In genomic region chr22:41048345-41048744, GRCh38 we compare ENCODE assay signal across 8 cellular contexts. TPM values are rescaled to one million over a fixed set of nuclear protein-coding genes. Genes with fewer than 3 reads are reported as not detected.
DNase-seq lines count a peak whose midpoint lies in the region; ATAC-seq, FAIRE-seq and TF ChIP-seq lines count a peak whose summit lies in the region.
"Not testable (repeated sequence)": the region's sequence is repeated elsewhere in the genome, so short reads cannot be mapped to it uniquely, and the experiment has no call there.

No MANE protein-coding gene starts in this region.

- not testable (repeated sequence) for ATAC-seq in heart right ventricle

- not testable (repeated sequence) for H3K9me3 ChIP-seq in HEK293 (ENCODE audit: control insufficient read depth, insufficient read depth, low read depth, low read length); astrocyte (ENCODE audit: insufficient read depth, low read depth, low read length); heart right ventricle; muscle layer of colon (ENCODE audit: low read length); prostate gland; stomach; vagina

- TF ChIP-seq CTCF in HEK293 (tag by site-specific recombination; IDR thresholded peaks at IDR 0.05); astrocyte (IDR thresholded peaks at IDR 0.05; ENCODE audit: insufficient read depth, low read depth, low read length); epithelial cell of proximal tubule (conservative IDR thresholded peaks at IDR 0.05; ENCODE audit: low read depth, low read length); heart right ventricle (IDR thresholded peaks at IDR 0.05); prostate gland (IDR thresholded peaks at IDR 0.05); stomach (IDR thresholded peaks at IDR 0.05); vagina (IDR thresholded peaks at IDR 0.05): not testable (repeated sequence)

- POLR2A ChIA-PET in HEK293 (lab: Yijun Ruan, JAX), result interaction anchor here (0.7 to 1.7 kb wide), 3 partner anchors 12 to 394 kb away, joined by 4 to 12 read pairs (median 7); no protein-coding TSS in a partner anchor

- FAIRE-seq in astrocyte (lab: Jason Lieb, UNC), result not testable (repeated sequence)

- H3K9me3 Mint-ChIP-seq in astrocyte (ENCODE audit: unreplicated experiment), result not testable (repeated sequence)

- not testable (repeated sequence) for H3K27me3 Mint-ChIP-seq in astrocyte (ENCODE audit: low read depth, unreplicated experiment)

- H3K27ac ChIP-seq in HEK293 (ENCODE audit: extremely low read depth, low read depth, low read length); astrocyte (ENCODE audit: low read depth, low read length): not testable (repeated sequence)
- H3K27ac ChIP-seq in heart right ventricle (peak overlapping the region in 8 of 10 donors; percentile 26 to 79 (median 55)), muscle layer of colon (ENCODE audit: low read depth, low read length) (peak overlapping the region; percentile 45), prostate gland (peak overlapping the region; percentile 27), stomach (peak overlapping the region in 4 of 5 donors; percentile 3 to 60 (median 43)), vagina (peak overlapping the region; percentile 18)

- 89 to 91% methylated on average over 12 of the region's 12 CpGs for WGBS in heart right ventricle, 2 donors
- WGBS in prostate gland, result 87% methylated on average over 12 of the region's 12 CpGs
- 86 to 98% (median 87%) methylated on average over 12 of the region's 12 CpGs for WGBS in stomach, 5 donors

- H3K79me2 ChIP-seq in astrocyte (ENCODE audit: insufficient read depth, low read length), result not testable (repeated sequence)

- not testable (repeated sequence) for H3K4me1 ChIP-seq in HEK293 (ENCODE audit: control insufficient read depth, insufficient read depth, low read length); prostate gland (replicated peaks); vagina
- peaks cover 11% of the 10 kb centered on the region for H3K4me1 ChIP-seq in astrocyte (ENCODE audit: insufficient read depth, low read length)
- H3K4me1 ChIP-seq in heart right ventricle, result peaks cover 0 to 32% (median 12%) of the 10 kb centered on the region in 9 donors
- H3K4me1 ChIP-seq in muscle layer of colon (ENCODE audit: insufficient read depth, low read length), result peaks cover 18% of the 10 kb centered on the region
- H3K4me1 ChIP-seq in stomach, result peaks cover 0 to 21% (median 9%) of the 10 kb centered on the region in 4 donors

- not testable (repeated sequence) for H3K27ac Mint-ChIP-seq in astrocyte (ENCODE audit: unreplicated experiment)

- H3K4me1 Mint-ChIP-seq in astrocyte (ENCODE audit: low read depth, unreplicated experiment), result peaks cover 10% of the 10 kb centered on the region

- H3K4me3 ChIP-seq in HEK293 (ENCODE audit: low read depth, low read length); astrocyte (ENCODE audit: insufficient read depth, low read depth, low read length); prostate gland: not testable (repeated sequence)
- H3K4me3 ChIP-seq in epithelial cell of proximal tubule (ENCODE audit: low read depth, low read length), result peak overlapping the region; percentile 38
- H3K4me3 ChIP-seq in heart right ventricle, result peak overlapping the region in 6 of 10 donors; percentile 31 to 43 (median 37)
- peak overlapping the region; percentile 7 to 62 for H3K4me3 ChIP-seq in muscle layer of colon (ENCODE audit: low read depth in 1 of 2, low read length in 2 of 2)
- peak overlapping the region; percentile 13 to 26 (median 22) for H3K4me3 ChIP-seq in stomach
- H3K4me3 ChIP-seq in vagina, result peak overlapping the region; percentile 8 to 14

- H3K27me3 ChIP-seq in astrocyte (ENCODE audit: insufficient read depth, low read length); heart right ventricle; muscle layer of colon (ENCODE audit: control insufficient read depth in 1 of 2, insufficient read depth in 2 of 2, low read length in 2 of 2); prostate gland (replicated peaks; ENCODE audit: insufficient read depth); stomach; vagina: not testable (repeated sequence)

- not testable (repeated sequence) for TF ChIP-seq POLR2A in prostate gland (IDR thresholded peaks at IDR 0.05); stomach (IDR thresholded peaks at IDR 0.05); vagina (IDR thresholded peaks at IDR 0.05)

- not testable (repeated sequence) for H2AFZ ChIP-seq in astrocyte (ENCODE audit: low read depth, low read length)

- not testable (repeated sequence) for H3K9ac ChIP-seq in astrocyte (ENCODE audit: low read length)
- peak overlapping the region; percentile 45 for H3K9ac ChIP-seq in muscle layer of colon (ENCODE audit: low read length)

- peak overlapping the region; percentile 73 for H3K4me2 ChIP-seq in astrocyte (ENCODE audit: low read length)

- intact Hi-C loops in heart right ventricle (cut with DNase I); prostate gland (cut with DNase I); stomach (cut with DNase I; ENCODE audit: low total_unique reads); vagina (cut with DNase I): not testable (repeated sequence)

- DNase-seq in astrocyte (ENCODE audit: low read depth); epithelial cell of proximal tubule (ENCODE audit: low read depth); heart right ventricle; prostate gland (ENCODE audit: low spot score); stomach; vagina (ENCODE audit: extremely low spot score in 2 of 2): not testable (repeated sequence)

- not testable (repeated sequence) for H3K36me3 Mint-ChIP-seq in astrocyte (ENCODE audit: low read depth, unreplicated experiment)

- CTCF ChIA-PET in HEK293 (lab: Yijun Ruan, JAX), result not testable (repeated sequence)

- H3K4me3 Mint-ChIP-seq in astrocyte (ENCODE audit: unreplicated experiment), result not testable (repeated sequence)

- not testable (repeated sequence) for H3K36me3 ChIP-seq in HEK293 (ENCODE audit: control insufficient read depth in 2 of 2, insufficient read depth in 1 of 2, low read length in 2 of 2); astrocyte (ENCODE audit: insufficient read depth, low read length); heart right ventricle; muscle layer of colon (ENCODE audit: insufficient read depth, low read length); prostate gland; stomach; vagina

- H4K20me1 ChIP-seq in astrocyte (ENCODE audit: insufficient read depth, low read length), result not testable (repeated sequence)

- not testable (repeated sequence) for TF ChIP-seq EP300 in stomach (IDR thresholded peaks at IDR 0.05)

TF ChIP-seq in HEK293, 187 proteins besides CTCF, POLR2A, EP300 and RAD21:
- TF ChIP-seq ZNF121 (tag by site-specific recombination; IDR thresholded peaks at IDR 0.05) (peak; percentile 31; the same call in 1 of the 2 replicates), SCRT2 (tag by site-specific recombination; IDR thresholded peaks at IDR 0.05) (0 out of 2 replicates have a peak, but pooled peaks have one; percentile 10)

RNA-seq across cellular contexts. Expression of gene EP300, which starts 44.0 kb away (rescaled TPM):
- total RNA-seq in astrocyte (54.4 and 64.7 TPM in 2 replicates), epithelial cell of proximal tubule (17.1 and 30.0 TPM in 2 replicates), heart right ventricle (10 to 100 TPM; 23.4 to 41.7 (median 36.4) TPM), prostate gland (100 to 1,000 TPM; 130 to 156 TPM), stomach (100 to 1,000 TPM in 3 of 5 donors, 10 to 100 TPM in 2; 75.0 to 164 (median 116) TPM), vagina (99.9 TPM)
- polyA plus RNA-seq in heart right ventricle (10 to 100 TPM in 1 of 2 donors, 1 to 10 TPM in 1; 5.8 to 13.9 TPM), stomach (1 to 10 TPM; 4.3 to 6.0 (median 5.7) TPM)
